In genomic region chr4:105350859-105351494, GRCh38 we compare ENCODE assay signal across 14 cellular contexts.
DNase-seq lines count a peak whose midpoint lies in the region; ATAC-seq and TF ChIP-seq lines count a peak whose summit lies in the region.
"Had no signal": no experiment of that assay in that cellular context is flagged by ENCODE, and none has a peak within 500 bp of the region (broad histone marks: within the 10 kb centered on the region; RNA-seq: fewer than 3 reads in every experiment).

No MANE protein-coding gene starts in this region.

- H3K36me3 Mint-ChIP-seq in dendritic cell treated with granulocyte-macrophage colony-stimulating factor and Interleukin-4, amounts not matched to agents 40 ng/mL and 50 ng/mL, for 4 days (ENCODE audit: low read depth) = peaks cover 8% of the 10 kb centered on the region

- TF ChIP-seq CTCF in lower lobe of right lung (IDR thresholded peaks at IDR 0.05) = no peak

- no peaks in the 10 kb centered on the region for H3K27me3 ChIP-seq in lower lobe of right lung (ENCODE audit: low read depth)

- H3K4me3 ChIP-seq in skeletal muscle cell (ENCODE audit: low read depth, low read length) (no peak overlapping the region), lower lobe of right lung (no peak overlapping the region)

- no peak overlapping the region for H3K4me3 Mint-ChIP-seq in dendritic cell treated with granulocyte-macrophage colony-stimulating factor and Interleukin-4, amounts not matched to agents 40 ng/mL and 50 ng/mL, for 4 days

- H3K27ac ChIP-seq in lower lobe of right lung = no peak overlapping the region
- H3K27ac ChIP-seq: RWPE1 had no signal

- no peaks in the 10 kb centered on the region for H3K9me3 ChIP-seq in lower lobe of right lung

- H3K27me3 Mint-ChIP-seq in dendritic cell treated with granulocyte-macrophage colony-stimulating factor and Interleukin-4, amounts not matched to agents 40 ng/mL and 50 ng/mL, for 4 days = no peaks in the 10 kb centered on the region

- intact Hi-C loops in dendritic cell treated with granulocyte-macrophage colony-stimulating factor and Interleukin-4, amounts not matched to agents 40 ng/mL and 50 ng/mL, for 4 days (cut with micrococcal nuclease) = no loop called here
- intact Hi-C loops in lower lobe of right lung (cut with DNase I) = no loop called here

- H3K4me1 Mint-ChIP-seq in dendritic cell treated with granulocyte-macrophage colony-stimulating factor and Interleukin-4, amounts not matched to agents 40 ng/mL and 50 ng/mL, for 4 days (ENCODE audit: low read depth) = peaks cover 24% of the 10 kb centered on the region

- peak; percentile 17 for DNase-seq in NCI-H69 (lab: John Stamatoyannopoulos, UW)
- DNase-seq in skeletal muscle cell (ENCODE audit: low read depth) = peak; percentile 72
- no peak for DNase-seq in lower lobe of right lung
- no peak for DNase-seq in superior temporal gyrus (ENCODE audit: extremely low spot score)
- DNase-seq: activated gamma-delta T cell, NCI-H1092 treated with DMSO at 0.1 percent for 48 hours, NCI-H345, nucleus accumbens, small intestine, T-helper 9 cell had no signal

- no peaks in the 10 kb centered on the region for H3K4me1 ChIP-seq in lower lobe of right lung

- peak overlapping the region; percentile 41 for H3K27ac Mint-ChIP-seq in dendritic cell treated with granulocyte-macrophage colony-stimulating factor and Interleukin-4, amounts not matched to agents 40 ng/mL and 50 ng/mL, for 4 days

- no peaks in the 10 kb centered on the region for H3K36me3 ChIP-seq in lower lobe of right lung

- ATAC-seq in GM18907 (IDR thresholded peaks at IDR 0.05; ENCODE audit: unreplicated experiment) (peak; percentile 37), HG03097 (IDR thresholded peaks at IDR 0.05; ENCODE audit: low FRiP score, unreplicated experiment) (no peak), lower lobe of right lung (no peak)

- H3K9me3 Mint-ChIP-seq in dendritic cell treated with granulocyte-macrophage colony-stimulating factor and Interleukin-4, amounts not matched to agents 40 ng/mL and 50 ng/mL, for 4 days = no peaks in the 10 kb centered on the region

Comparison
In these comparisons a context has a peak if more than half of its experiments do, and no peak if none do; other contexts are left out.
1. DNase-seq: peak in NCI-H69 (single experiment) and skeletal muscle cell (single experiment); none in lower lobe of right lung (single experiment) and superior temporal gyrus (single experiment).